In the genomic region with DNA sequence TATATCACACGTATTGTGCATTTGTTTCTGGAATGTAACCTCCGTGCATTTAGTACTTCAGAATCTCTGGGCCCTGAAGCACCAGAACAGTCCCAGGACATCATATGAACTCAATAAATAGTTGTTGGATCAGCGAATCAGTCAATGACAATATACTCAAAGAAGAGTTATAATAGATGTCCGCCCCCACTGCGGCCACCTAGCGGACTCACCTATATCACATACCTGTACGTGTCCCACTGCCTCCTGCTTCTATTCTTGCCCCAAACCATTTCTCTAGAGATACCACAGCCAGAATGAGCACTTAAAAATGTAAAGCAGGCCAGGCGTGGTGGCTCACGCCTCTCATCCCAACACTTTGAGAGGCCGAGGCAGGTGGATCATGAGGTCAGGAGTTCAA, we compare ENCODE assay signal across 16 cellular contexts.
DNase-seq lines count a peak whose midpoint lies in the region; ATAC-seq and TF ChIP-seq lines count a peak whose summit lies in the region.
"Had no signal": no experiment of that assay in that cellular context is flagged by ENCODE, and none has a peak within 500 bp of the region (broad histone marks: within the 10 kb centered on the region; RNA-seq: fewer than 3 reads in every experiment).

No MANE protein-coding gene starts in this region.

- no peaks in the 10 kb centered on the region for H3K36me3 Mint-ChIP-seq in endothelial cell (ENCODE audit: low read depth, unreplicated experiment)
- H3K36me3 Mint-ChIP-seq: activated naive CD8-positive, alpha-beta T cell treated with anti-CD3 and anti-CD28 coated beads, Interleukin-2, amount 10 ng/mL, durations not matched to agents 7 days and 5 days; natural killer cell had no signal

- H3K36me3 ChIP-seq in kidney epithelial cell (ENCODE audit: control insufficient read depth, insufficient read depth, low read length), result peaks cover 7% of the 10 kb centered on the region

- peak; percentile 7 for TF ChIP-seq CTCF in kidney epithelial cell (IDR thresholded peaks at IDR 0.05; ENCODE audit: insufficient read depth, low read length, poor library complexity, severe bottlenecking)
- TF ChIP-seq CTCF in endothelial cell (IDR thresholded peaks at IDR 0.05; ENCODE audit: unreplicated experiment), result no peak

- no peak overlapping the region for H3K27ac Mint-ChIP-seq in endothelial cell (ENCODE audit: unreplicated experiment)
- H3K27ac Mint-ChIP-seq: activated naive CD8-positive, alpha-beta T cell treated with anti-CD3 and anti-CD28 coated beads, Interleukin-2, amount 10 ng/mL, durations not matched to agents 7 days and 5 days; activated T-helper 17 cell treated with anti-CD3 and anti-CD28 coated beads, Interleukin-2, amount 50 U/mL, for 72 hours; B cell; effector memory CD8-positive, alpha-beta T cell; H9; natural killer cell had no signal

- no peaks in the 10 kb centered on the region for H3K4me1 Mint-ChIP-seq in endothelial cell (ENCODE audit: unreplicated experiment)
- H3K4me1 Mint-ChIP-seq: B cell had no signal

- no peak overlapping the region for H3K4me3 ChIP-seq in kidney epithelial cell (ENCODE audit: low read depth, low read length)

- DNase-seq in NCI-H510A treated with DMSO at 0.1 percent for 48 hours (lab: John Stamatoyannopoulos, UW) (peak; percentile 51), kidney epithelial cell (ENCODE audit: low read depth) (no peak), foreskin melanocyte (no peak), NCI-H2196 treated with DMSO at 0.1 percent for 48 hours (lab: John Stamatoyannopoulos, UW; ENCODE audit: unreplicated experiment) (no peak), endothelial cell (ENCODE audit: low spot score) (no peak)
- DNase-seq: activated CD4-positive, alpha-beta T cell treated with anti-CD3 and anti-CD28 coated beads, Interleukin-2, amount 50 U/mL, for 1 hour; activated naive CD8-positive, alpha-beta T cell treated with anti-CD3 and anti-CD28 coated beads, Interleukin-2, amount 10 ng/mL, durations not matched to agents 7 days and 5 days; effector memory CD8-positive, alpha-beta T cell; H9; natural killer cell had no signal

- peaks cover 2% of the 10 kb centered on the region for H3K27me3 Mint-ChIP-seq in endothelial cell (ENCODE audit: unreplicated experiment)

- no peak overlapping the region for H3K4me3 Mint-ChIP-seq in endothelial cell (ENCODE audit: unreplicated experiment)
- H3K4me3 Mint-ChIP-seq: activated T-helper 17 cell treated with anti-CD3 and anti-CD28 coated beads, Interleukin-2, amount 50 U/mL, for 72 hours; B cell; effector memory CD8-positive, alpha-beta T cell; natural killer cell had no signal

- no peaks in the 10 kb centered on the region for H3K27me3 ChIP-seq in kidney epithelial cell (ENCODE audit: control insufficient read depth, insufficient read depth, low read length)
- H3K27me3 ChIP-seq: pancreas had no signal

- no peaks in the 10 kb centered on the region for H3K9me3 Mint-ChIP-seq in endothelial cell (ENCODE audit: unreplicated experiment)
- H3K9me3 Mint-ChIP-seq: activated naive CD8-positive, alpha-beta T cell treated with anti-CD3 and anti-CD28 coated beads, Interleukin-2, amount 10 ng/mL, durations not matched to agents 7 days and 5 days; activated T-helper 17 cell treated with anti-CD3 and anti-CD28 coated beads, Interleukin-2, amount 50 U/mL, for 72 hours; effector memory CD8-positive, alpha-beta T cell; H9; natural killer cell had no signal

- ATAC-seq in GM18511 (IDR thresholded peaks at IDR 0.05; ENCODE audit: unreplicated experiment) (peak; percentile 78), HG02798 (IDR thresholded peaks at IDR 0.05; ENCODE audit: poor library complexity, unreplicated experiment) (peak; percentile 21), HG03442 (IDR thresholded peaks at IDR 0.05; ENCODE audit: unreplicated experiment) (no peak)
- ATAC-seq: effector memory CD8-positive, alpha-beta T cell; natural killer cell had no signal
